ENCODE assay signal across 19 cellular contexts in the genomic region with DNA sequence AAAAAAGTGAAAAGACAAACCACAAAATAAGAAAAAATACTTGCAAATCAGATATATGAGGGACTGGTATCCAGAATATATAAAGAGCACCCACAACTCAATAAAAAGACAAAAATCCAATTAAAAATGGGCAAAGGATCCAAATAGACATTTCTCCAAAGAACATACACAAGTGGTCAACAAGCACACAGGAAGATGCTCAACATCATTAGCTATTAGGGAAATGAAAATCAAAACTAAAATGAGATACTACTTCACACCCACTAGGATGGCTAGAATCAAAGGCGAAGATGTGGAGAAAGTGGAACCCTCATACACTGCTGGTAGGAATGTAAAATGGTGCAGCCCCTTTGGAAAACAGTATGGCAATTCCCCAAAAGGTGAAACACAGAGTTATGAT. TPM values are rescaled to one million over a fixed set of nuclear protein-coding genes. Genes with fewer than 3 reads are reported as not detected.
DNase-seq lines count a peak whose midpoint lies in the region; ATAC-seq and TF ChIP-seq lines count a peak whose summit lies in the region.
"Had no signal": no experiment of that assay in that cellular context is flagged by ENCODE, and none has a peak within 500 bp of the region (broad histone marks: within the 10 kb centered on the region; RNA-seq: fewer than 3 reads in every experiment).

No MANE protein-coding gene starts in this region.

- ATAC-seq in GM21390 (IDR thresholded peaks at IDR 0.05; ENCODE audit: unreplicated experiment): no peak
- ATAC-seq: activated naive CD4-positive, alpha-beta T cell treated with anti-CD3 and anti-CD28 coated beads, Interleukin-2, amount 50 U/mL, for 72 hours; left lung; sciatic nerve had no signal

- TF ChIP-seq POLR2A in breast epithelium (IDR thresholded peaks at IDR 0.05) (no peak), vagina (IDR thresholded peaks at IDR 0.05) (no peak)

- no peaks in the 10 kb centered on the region for H3K27me3 Mint-ChIP-seq in chondrocyte (ENCODE audit: low read depth)

- H3K4me1 ChIP-seq in breast epithelium (peaks cover 36 to 51% of the 10 kb centered on the region in 2 donors), mammary epithelial cell (ENCODE audit: insufficient read depth, low read length) (peaks cover 30% of the 10 kb centered on the region), vagina (peaks cover 75% of the 10 kb centered on the region)

- in situ Hi-C loops in mammary epithelial cell (cut with MboI; ENCODE audit: low sequenced_read_pairs in 2 of 2): no loop called here

- no peaks in the 10 kb centered on the region for H3K27me3 ChIP-seq in breast epithelium
- no peaks in the 10 kb centered on the region for H3K27me3 ChIP-seq in mammary epithelial cell (ENCODE audit: insufficient read depth, low read length)
- no peaks in the 10 kb centered on the region for H3K27me3 ChIP-seq in vagina
- H3K27me3 ChIP-seq: esophagus muscularis mucosa, left lung, ovary had no signal

- no TSS peak for BruUV-seq in mammary epithelial cell (replicated peaks; lab: Mats Ljungman, UMichigan)

- no peak overlapping the region for H2AFZ ChIP-seq in mammary epithelial cell (ENCODE audit: low read depth, low read length)

- peak overlapping the region; percentile 4 for H3K27ac Mint-ChIP-seq in chondrocyte (ENCODE audit: unreplicated experiment)

- H3K9me3 ChIP-seq in breast epithelium (no peaks in the 10 kb centered on the region), mammary epithelial cell (replicated peaks; ENCODE audit: insufficient read depth, low read length) (no peaks in the 10 kb centered on the region), vagina (no peaks in the 10 kb centered on the region)
- H3K9me3 ChIP-seq: esophagus muscularis mucosa, left lung, ovary had no signal

- H3K9me3 Mint-ChIP-seq in chondrocyte (ENCODE audit: low read depth): no peaks in the 10 kb centered on the region
- H3K9me3 Mint-ChIP-seq: activated naive CD4-positive, alpha-beta T cell treated with anti-CD3 and anti-CD28 coated beads, Interleukin-2, amount 50 U/mL, for 72 hours had no signal

- intact Hi-C loops in breast epithelium (cut with DNase I; ENCODE audit: low total_unique reads) (no loop called here), mammary epithelial cell (cut with micrococcal nuclease) (loop anchor here (5.0 kb wide), 1 partner anchor 79 kb away; no protein-coding TSS in a partner anchor), vagina (cut with DNase I) (no loop called here)

- H3K36me3 ChIP-seq in breast epithelium (no peaks in the 10 kb centered on the region), mammary epithelial cell (ENCODE audit: insufficient read depth, low read length) (no peaks in the 10 kb centered on the region), vagina (no peaks in the 10 kb centered on the region)
- H3K36me3 ChIP-seq: esophagus muscularis mucosa, left lung, ovary had no signal

- H3K4me3 ChIP-seq in breast epithelium (no peak overlapping the region), mammary epithelial cell (replicated peaks in 1 of 3; ENCODE audit: insufficient read depth in 1 of 3, low read depth in 2 of 3, low read length in 3 of 3) (no peak overlapping the region), vagina (no peak overlapping the region)
- H3K4me3 ChIP-seq: esophagus muscularis mucosa, left lung, ovary had no signal

- peak overlapping the region; percentile 94 to 98 for H3K27ac ChIP-seq in breast epithelium
- H3K27ac ChIP-seq in mammary epithelial cell (ENCODE audit: insufficient read depth, low read depth, low read length): no peak overlapping the region
- H3K27ac ChIP-seq in vagina: peak overlapping the region; percentile 96
- H3K27ac ChIP-seq: KMS-11, left lung, ovary, WERI-Rb-1 had no signal

- dilution Hi-C loops in mammary epithelial cell (cut with HindIII; ENCODE audit: low sequenced_read_pairs): no loop called here

- no peaks in the 10 kb centered on the region for H4K20me1 ChIP-seq in mammary epithelial cell (ENCODE audit: insufficient read depth, low read length)

- H3K36me3 Mint-ChIP-seq in chondrocyte (ENCODE audit: low read depth): no peaks in the 10 kb centered on the region

- H3K79me2 ChIP-seq in mammary epithelial cell (ENCODE audit: insufficient read depth, low read length): peaks cover 37% of the 10 kb centered on the region

- no peak overlapping the region for H3K4me3 Mint-ChIP-seq in chondrocyte (ENCODE audit: unreplicated experiment)

- CTCF ChIA-PET in mammary epithelial cell (lab: Charles Lee; ENCODE audit: low non-redundant PET): no interaction called here

- 96% methylated on average over 1 of the region's 1 CpG for WGBS in mammary epithelial cell (ENCODE audit: low coverage, missing lambda C conversion rate)

- H3K9ac ChIP-seq in mammary epithelial cell (ENCODE audit: insufficient read depth, low read length): no peak overlapping the region
- H3K9ac ChIP-seq: KMS-11 had no signal

- peaks cover 63% of the 10 kb centered on the region for H3K4me1 Mint-ChIP-seq in chondrocyte (ENCODE audit: low read depth)

- DNase-seq in breast epithelium (ENCODE audit: low spot score in 2 of 2) (no peak), mammary epithelial cell (no peak), chondrocyte (ENCODE audit: low spot score) (no peak), vagina (ENCODE audit: extremely low spot score in 2 of 2) (no peak), midbrain (lab: John Stamatoyannopoulos, UW) (no peak)
- DNase-seq: COR-L47; EL; left lung; NCI-H1048; NCI-H2029 treated with DMSO at 0.1 percent for 48 hours; NCI-H446 treated with DMSO at 0.1 percent for 48 hours; ovary; stimulated activated CD4-positive, alpha-beta T cell treated with anti-CD3 and anti-CD28 coated beads, Interleukin-1b, Interleukin-23, amount 100 ng/mL, for 48 hours; WERI-Rb-1 had no signal

- no peak overlapping the region for H3K4me2 ChIP-seq in mammary epithelial cell (ENCODE audit: insufficient read depth, low read depth, low read length)
- H3K4me2 ChIP-seq: KMS-11 had no signal

- TF ChIP-seq CTCF in breast epithelium (IDR thresholded peaks at IDR 0.05): no peak
- no peak for TF ChIP-seq CTCF in mammary epithelial cell (conservative IDR thresholded peaks at IDR 0.05 in 1 of 2, IDR thresholded peaks at IDR 0.05 in 1 of 2; ENCODE audit: extremely low read depth in 1 of 2, insufficient read depth in 1 of 2, low read depth in 1 of 2, low read length in 2 of 2)
- no peak for TF ChIP-seq CTCF in chondrocyte (IDR thresholded peaks at IDR 0.05)
- TF ChIP-seq CTCF in vagina (IDR thresholded peaks at IDR 0.05): no peak

RNA-seq across cellular contexts. Expression of a gene that starts 21.1 kb away (rescaled TPM):
- total RNA-seq in breast epithelium: 10 to 100 TPM; 10.6 to 17.4 (median 17.1) TPM
- total RNA-seq in mammary epithelial cell: 10 to 100 TPM; 10.0 to 48.7 TPM
- polyA plus RNA-seq in mammary epithelial cell: 45.2 TPM
- polyA minus RNA-seq in mammary epithelial cell: 74.8 TPM
- 26.3 to 28.9 TPM (median 27.8 TPM) in 3 replicates for total RNA-seq in chondrocyte
- 17.7 TPM for total RNA-seq in vagina

RNA-seq across cellular contexts. Expression of a gene that starts 22.1 kb away (rescaled TPM):
- total RNA-seq in breast epithelium: 10 to 100 TPM in 2 of 3 donors, 1 to 10 TPM in 1; 7.7 to 32.1 (median 19.7) TPM
- total RNA-seq in mammary epithelial cell: 10 to 100 TPM; 23.0 to 29.3 TPM
- 17.1 TPM for polyA plus RNA-seq in mammary epithelial cell
- polyA minus RNA-seq in mammary epithelial cell: 11.3 TPM
- 39.4 to 63.0 TPM (median 61.8 TPM) in 3 replicates for total RNA-seq in chondrocyte
- 30.9 TPM for total RNA-seq in vagina

RNA-seq across cellular contexts. Expression of a gene that starts 28.2 kb away (rescaled TPM):
- total RNA-seq in breast epithelium (10 to 100 TPM in 1 of 3 donors, 1 to 10 TPM in 2; 2.2 to 10.1 (median 5.2) TPM), mammary epithelial cell (10 to 100 TPM in 1 of 2 donors, 1 to 10 TPM in 1; 6.7 to 11.8 TPM), chondrocyte (1.4 to 4.3 TPM (median 2.7 TPM) in 3 replicates), vagina (10.3 TPM)
- 4.4 TPM for polyA plus RNA-seq in mammary epithelial cell
- polyA minus RNA-seq in mammary epithelial cell: 0.41 TPM

RNA-seq across cellular contexts. Expression of a gene that starts 41.9 kb away (rescaled TPM):
- 10 to 100 TPM; 17.6 to 44.6 (median 24.0) TPM for total RNA-seq in breast epithelium
- 10 to 100 TPM; 14.3 to 19.6 TPM for total RNA-seq in mammary epithelial cell
- polyA plus RNA-seq in mammary epithelial cell: 21.9 TPM
- polyA minus RNA-seq in mammary epithelial cell: 50.2 TPM
- total RNA-seq in chondrocyte: 22.2 to 25.5 TPM (median 24.4 TPM) in 3 replicates
- 33.1 TPM for total RNA-seq in vagina

RNA-seq across cellular contexts. Expression of a gene that starts 59.3 kb away (rescaled TPM):
- total RNA-seq in breast epithelium (100 to 1,000 TPM in 2 of 3 donors, 10 to 100 TPM in 1; 61.5 to 175 (median 103) TPM), mammary epithelial cell (10 to 100 TPM; 28.8 to 29.5 TPM), chondrocyte (45.5 to 54.3 TPM (median 47.5 TPM) in 3 replicates), vagina (108 TPM)
- polyA plus RNA-seq in mammary epithelial cell: 26.6 TPM
- 14.6 TPM for polyA minus RNA-seq in mammary epithelial cell
